In genomic region chr10:71757450-71757918, GRCh38 we compare ENCODE assay signal across 13 cellular contexts. TPM values are rescaled to one million over a fixed set of nuclear protein-coding genes. Genes with fewer than 3 reads are reported as not detected.
DNase-seq lines count a peak whose midpoint lies in the region; ATAC-seq and TF ChIP-seq lines count a peak whose summit lies in the region.
"Had no signal": no experiment of that assay in that cellular context is flagged by ENCODE, and none has a peak within 500 bp of the region (broad histone marks: within the 10 kb centered on the region; RNA-seq: fewer than 3 reads in every experiment).

No MANE protein-coding gene starts in this region.

- H3K27me3 ChIP-seq in DND-41 (ENCODE audit: insufficient read depth, low read length, poor library complexity) (no peaks in the 10 kb centered on the region), heart left ventricle (no peaks in the 10 kb centered on the region), rectal smooth muscle tissue (ENCODE audit: control insufficient read depth, insufficient read depth, low read length) (no peaks in the 10 kb centered on the region)

- H3K36me3 ChIP-seq in DND-41 (ENCODE audit: insufficient read depth, low read length) (peaks cover 12% of the 10 kb centered on the region), heart left ventricle (peaks cover 0 to 89% (median 64%) of the 10 kb centered on the region in 9 donors), rectal smooth muscle tissue (ENCODE audit: control insufficient read depth, insufficient read depth, low read length) (peaks cover 27% of the 10 kb centered on the region)

- no peaks in the 10 kb centered on the region for H3K9me3 ChIP-seq in DND-41 (ENCODE audit: insufficient read depth, low read length, severe bottlenecking)
- no peaks in the 10 kb centered on the region for H3K9me3 ChIP-seq in heart left ventricle

- DNase-seq in DND-41 = peak; percentile 87
- DNase-seq in activated T-cell treated with anti-CD3 and anti-CD28 coated beads, Interleukin-2, amount 50 U/mL, for 4 hours = no peak
- DNase-seq in heart left ventricle = peak in 3 of 5 donors; percentile 62 to 74 (median 68)
- no peak for DNase-seq in GM13976 (ENCODE audit: low spot score)
- DNase-seq in A172 (ENCODE audit: low spot score) = no peak
- DNase-seq: glutamatergic neuron, NCI-H1105 treated with DMSO at 0.1 percent for 48 hours, retina had no signal

- H3K4me1 Mint-ChIP-seq in activated T-cell treated with anti-CD3 and anti-CD28 coated beads, Interleukin-2, amount 50 U/mL, for 4 hours (ENCODE audit: low read depth) = peaks cover 87% of the 10 kb centered on the region

- no peaks in the 10 kb centered on the region for H3K27me3 Mint-ChIP-seq in activated T-cell treated with anti-CD3 and anti-CD28 coated beads, Interleukin-2, amount 50 U/mL, for 4 hours (ENCODE audit: low read depth)

- 0 out of 2 replicates have a peak, but pooled peaks cover 4% of the 10 kb centered on the region for H4K20me1 ChIP-seq in DND-41 (ENCODE audit: insufficient read depth, low read length)

- H3K36me3 Mint-ChIP-seq in activated T-cell treated with anti-CD3 and anti-CD28 coated beads, Interleukin-2, amount 50 U/mL, for 4 hours (ENCODE audit: insufficient read depth) = peaks cover 50% of the 10 kb centered on the region

- no peaks in the 10 kb centered on the region for H3K79me2 ChIP-seq in DND-41 (ENCODE audit: insufficient read depth, low read length)

- H3K9ac ChIP-seq in DND-41 (ENCODE audit: low read depth, low read length) (peak overlapping the region; percentile 47), rectal smooth muscle tissue (ENCODE audit: low read length) (no peak overlapping the region)

- H3K4me2 ChIP-seq in DND-41 (ENCODE audit: insufficient read depth, low read length) = peak overlapping the region; percentile 62

- TF ChIP-seq CTCF in DND-41 (IDR thresholded peaks at IDR 0.05; ENCODE audit: borderline replicate concordance, extremely low read depth, low read length, poor library complexity, severe bottlenecking) (no peak), heart left ventricle (IDR thresholded peaks at IDR 0.05) (no peak), GM13976 (IDR thresholded peaks at IDR 0.05; ENCODE audit: borderline replicate concordance, control extremely low read depth, extremely low read depth, insufficient read depth, missing control alignments) (no peak)

- TF ChIP-seq POLR2A in heart left ventricle (IDR thresholded peaks at IDR 0.05) = no peak

- peaks cover 43% of the 10 kb centered on the region for H3K4me1 ChIP-seq in DND-41 (ENCODE audit: insufficient read depth, low read length)
- H3K4me1 ChIP-seq in heart left ventricle = peaks cover 0 to 93% (median 46%) of the 10 kb centered on the region in 12 donors
- H3K4me1 ChIP-seq in rectal smooth muscle tissue (ENCODE audit: control insufficient read depth, insufficient read depth, low read length) = no peaks in the 10 kb centered on the region

- no peaks in the 10 kb centered on the region for H3K9me3 Mint-ChIP-seq in activated T-cell treated with anti-CD3 and anti-CD28 coated beads, Interleukin-2, amount 50 U/mL, for 4 hours

- 31 to 52% (median 40%) methylated on average over 6 to 10 of the region's 10 CpGs for WGBS in heart left ventricle, 4 donors

- H3K4me3 ChIP-seq in DND-41 (ENCODE audit: low read depth in 1 of 2, low read length in 2 of 2) (peak overlapping the region in 1 of 2 experiments; percentile 19; a peak in 1 of 4 replicates), heart left ventricle (no peak overlapping the region), rectal smooth muscle tissue (ENCODE audit: low read length) (no peak overlapping the region)

- H3K27ac ChIP-seq in DND-41 (ENCODE audit: low read length) (peak overlapping the region; percentile 83), heart left ventricle (peak overlapping the region; percentile 10 to 96 (median 44)), rectal smooth muscle tissue (ENCODE audit: low read depth, low read length) (peak overlapping the region; percentile 2)

- intact Hi-C loops in heart left ventricle (cut with DNase I) = no loop called here

- in situ Hi-C loops in GM13976 (cut with MboI; ENCODE audit: low sequenced_read_pairs, unreplicated experiment) = no loop called here

- H3K4me3 Mint-ChIP-seq in activated T-cell treated with anti-CD3 and anti-CD28 coated beads, Interleukin-2, amount 50 U/mL, for 4 hours = peak overlapping the region; percentile 22

- ATAC-seq in DND-41 (ENCODE audit: insufficient read depth, low read depth) (peak; percentile 92), heart left ventricle (peak; percentile 18 to 74 (median 69)), HG03139 (IDR thresholded peaks at IDR 0.05; ENCODE audit: unreplicated experiment) (no peak), GM21529 (IDR thresholded peaks at IDR 0.05; ENCODE audit: unreplicated experiment) (no peak)
- peak; percentile 6 to 10 for ATAC-seq in activated T-cell treated with anti-CD3 and anti-CD28 coated beads, Interleukin-2, amount 50 U/mL, for 4 hours

- peak overlapping the region; percentile 29 for H2AFZ ChIP-seq in DND-41 (ENCODE audit: low read depth, low read length)

RNA-seq across cellular contexts. Expression of gene VSIR, which starts 15.8 kb away (rescaled TPM):
- 100 to 1,000 TPM; 238 to 274 (median 240) TPM for total RNA-seq in activated T-cell treated with anti-CD3 and anti-CD28 coated beads, Interleukin-2, amount 50 U/mL, for 4 hours
- 100 to 1,000 TPM in 1 of 9 donors, 10 to 100 TPM in 8; 32.6 to 103 (median 83.2) TPM for total RNA-seq in heart left ventricle
- polyA plus RNA-seq in heart left ventricle = 100 to 1,000 TPM in 1 of 2 donors, 10 to 100 TPM in 1; 56.7 to 181 TPM
- total RNA-seq in A172 (2014; rRNA removed; shearing (Covaris generic)) = 4.9 and 14.4 TPM in 2 replicates

RNA-seq across cellular contexts. Expression of gene C10orf105, which starts 37.9 kb away (rescaled TPM):
- total RNA-seq in activated T-cell treated with anti-CD3 and anti-CD28 coated beads, Interleukin-2, amount 50 U/mL, for 4 hours = under 1 TPM; 0.05 to 0.28 (median 0.18) TPM
- total RNA-seq in heart left ventricle = under 1 TPM in 3 of 9 donors, not detected in 6; 0.05 to 0.57 (median 0.13) TPM
- polyA plus RNA-seq in heart left ventricle = under 1 TPM; 0.03 to 0.08 TPM
- not detected in 2 replicates for total RNA-seq in A172 (2014; rRNA removed; shearing (Covaris generic))
- total RNA-seq: Daoy, SK-MEL-5 had no signal

Comparison
In these comparisons a context has a peak if more than half of its experiments do, and no peak if none do; other contexts are left out.
1. ATAC-seq: peak in DND-41 (single experiment), activated T-cell treated with anti-CD3 and anti-CD28 coated beads, Interleukin-2, amount 50 U/mL, for 4 hours (2 of 2) and heart left ventricle (4 of 4); none in HG03139 (single experiment) and GM21529 (single experiment).
2. DNase-seq: peak in DND-41 (single experiment) and heart left ventricle (3 of 5); none in activated T-cell treated with anti-CD3 and anti-CD28 coated beads, Interleukin-2, amount 50 U/mL, for 4 hours (single experiment), GM13976 (single experiment) and A172 (single experiment).
3. H3K27ac ChIP-seq: peak in every context shown above with its lines; median percentile 83 in DND-41; 44 in heart left ventricle; 2 in rectal smooth muscle tissue.